Comparison of ENCODE assay signal across 2 cellular contexts in genomic region chr13:20393273-20394235, GRCh38.
TF ChIP-seq lines count a peak whose summit lies in the region.

No MANE protein-coding gene starts in this region.

TF ChIP-seq in IMR-90, 13 proteins besides CTCF, POLR2A, EP300 and RAD21:
- TF ChIP-seq NFE2L2 (IDR thresholded peaks at IDR 0.05; ENCODE audit: low read depth, low read length): no peak
- TF ChIP-seq, protein P1, sequence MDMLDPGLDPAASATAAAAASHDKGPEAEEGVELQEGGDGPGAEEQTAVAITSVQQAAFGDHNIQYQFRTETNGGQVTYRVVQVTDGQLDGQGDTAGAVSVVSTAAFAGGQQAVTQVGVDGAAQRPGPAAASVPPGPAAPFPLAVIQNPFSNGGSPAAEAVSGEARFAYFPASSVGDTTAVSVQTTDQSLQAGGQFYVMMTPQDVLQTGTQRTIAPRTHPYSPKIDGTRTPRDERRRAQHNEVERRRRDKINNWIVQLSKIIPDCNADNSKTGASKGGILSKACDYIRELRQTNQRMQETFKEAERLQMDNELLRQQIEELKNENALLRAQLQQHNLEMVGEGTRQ (IDR thresholded peaks at IDR 0.05; ENCODE audit: low read depth, low read length): no peak

TF ChIP-seq in H1, 55 proteins besides CTCF, POLR2A, EP300 and RAD21:
- 0 out of 2 replicates have a peak, but pooled peaks have one; percentile 58 for TF ChIP-seq CBX8 (IDR thresholded peaks at IDR 0.05; ENCODE audit: borderline replicate concordance, low read depth, low read length)
- no peak for TF ChIP-seq KDM1A (IDR thresholded peaks at IDR 0.05; ENCODE audit: borderline replicate concordance, low read length)
- TF ChIP-seq RNF2 (IDR thresholded peaks at IDR 0.05; ENCODE audit: borderline replicate concordance, low read depth, low read length, missing control alignments, poor library complexity, severe bottlenecking): peak; percentile 25
